Comparison of ENCODE assay signal across 8 cellular contexts in the genomic region with DNA sequence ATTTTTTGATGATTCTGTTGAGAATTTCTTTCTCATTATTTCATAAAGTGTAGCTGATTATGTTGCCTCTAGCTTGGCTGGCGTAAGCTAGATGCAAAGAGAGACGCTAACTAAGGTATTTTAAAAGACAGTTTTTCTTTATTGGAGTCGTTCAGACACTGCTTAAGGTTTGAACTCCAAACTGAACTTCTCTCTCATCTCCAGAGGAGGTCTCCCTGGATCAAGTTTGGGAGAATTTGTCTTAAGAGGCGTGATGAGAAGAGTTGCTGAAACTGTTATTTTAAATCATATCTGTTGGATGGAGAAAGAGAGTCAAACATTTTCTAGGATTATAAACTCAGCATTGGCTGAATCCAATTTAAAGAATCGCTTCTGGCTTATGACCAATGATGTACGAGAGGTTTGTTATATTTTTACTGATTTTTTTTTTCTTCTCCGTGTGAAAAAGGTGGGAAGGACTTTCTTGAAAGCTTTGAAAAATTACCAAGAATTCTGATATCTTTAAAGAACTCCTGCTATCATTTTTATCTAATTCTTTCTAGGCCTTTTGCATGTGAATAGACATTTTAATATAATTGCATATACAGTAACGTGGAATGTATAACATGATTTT. TPM values are rescaled to one million over a fixed set of nuclear protein-coding genes. Genes with fewer than 3 reads are reported as not detected.
DNase-seq lines count a peak whose midpoint lies in the region; ATAC-seq, FAIRE-seq and TF ChIP-seq lines count a peak whose summit lies in the region.

No MANE protein-coding gene starts in this region.

- H3K9me3 ChIP-seq in mammary epithelial cell (replicated peaks; ENCODE audit: insufficient read depth, low read length), result no peaks in the 10 kb centered on the region
- no peaks in the 10 kb centered on the region for H3K9me3 ChIP-seq in left lung

- BruUV-seq in mammary epithelial cell (replicated peaks; lab: Mats Ljungman, UMichigan), result no TSS peak

- H3K27ac ChIP-seq in 22Rv1 (no peak overlapping the region), mammary epithelial cell (ENCODE audit: insufficient read depth, low read depth, low read length) (peak overlapping the region; percentile 19), left lung (peak overlapping the region; percentile 71 to 84)

- DNase-seq in NCI-H524 (lab: John Stamatoyannopoulos, UW) (peak; percentile 34 to 75), mammary epithelial cell (peak; percentile 68), left lung (no peak), GM12891 (ENCODE audit: insufficient read length, low spot score) (no peak), retina (no peak)

- no peak for TF ChIP-seq POLR2A in GM12891 (IDR thresholded peaks at IDR 0.05; ENCODE audit: low read depth, low read length)

- TF ChIP-seq CTCF in 22Rv1 (IDR thresholded peaks at IDR 0.05), result peak; percentile 89
- peak; percentile 39; the same call in 1 of the 2 replicates for TF ChIP-seq CTCF in GM12875 (IDR thresholded peaks at IDR 0.05; ENCODE audit: borderline replicate concordance, insufficient read depth, low read depth, low read length)
- peak; percentile 63 to 78 for TF ChIP-seq CTCF in mammary epithelial cell (conservative IDR thresholded peaks at IDR 0.05 in 1 of 2, IDR thresholded peaks at IDR 0.05 in 1 of 2; ENCODE audit: extremely low read depth in 1 of 2, insufficient read depth in 1 of 2, low read depth in 1 of 2, low read length in 2 of 2)
- peak; percentile 61 to 71 for TF ChIP-seq CTCF in left lung (IDR thresholded peaks at IDR 0.05)

- H3K4me3 ChIP-seq in GM12875 (ENCODE audit: low read depth, low read length) (no peak overlapping the region), mammary epithelial cell (replicated peaks in 1 of 3; ENCODE audit: insufficient read depth in 1 of 3, low read depth in 2 of 3, low read length in 3 of 3) (no peak overlapping the region), left lung (no peak overlapping the region)

- intact Hi-C loops in mammary epithelial cell (cut with micrococcal nuclease), result loop anchor here (1.0 to 5.0 kb wide), 7 partner anchors 57 to 685 kb away; partner anchors contain the start of gene BACH1
- intact Hi-C loops in left lung (cut with DNase I), result loop anchor here in 1 of 2 donors (5.0 kb wide), 1 partner anchor 208 kb away; no protein-coding TSS in a partner anchor

- no peak overlapping the region for H3K9ac ChIP-seq in mammary epithelial cell (ENCODE audit: insufficient read depth, low read length)

- H3K36me3 ChIP-seq in mammary epithelial cell (ENCODE audit: insufficient read depth, low read length), result no peaks in the 10 kb centered on the region
- H3K36me3 ChIP-seq in left lung, result no peaks in the 10 kb centered on the region

- H2AFZ ChIP-seq in mammary epithelial cell (ENCODE audit: low read depth, low read length), result peak overlapping the region; percentile 17

- peaks cover 23% of the 10 kb centered on the region for H3K4me1 ChIP-seq in mammary epithelial cell (ENCODE audit: insufficient read depth, low read length)
- H3K4me1 ChIP-seq in left lung, result peaks cover 0 to 57% of the 10 kb centered on the region in 2 donors

- no peak for FAIRE-seq in GM12891 (lab: Jason Lieb, UNC)

- no peak overlapping the region for H3K4me2 ChIP-seq in mammary epithelial cell (ENCODE audit: insufficient read depth, low read depth, low read length)

- 18% methylated on average over 8 of the region's 8 CpGs for WGBS in mammary epithelial cell (ENCODE audit: low coverage, missing lambda C conversion rate)

- H3K79me2 ChIP-seq in mammary epithelial cell (ENCODE audit: insufficient read depth, low read length), result no peaks in the 10 kb centered on the region

- in situ Hi-C loops in mammary epithelial cell (cut with MboI; ENCODE audit: low sequenced_read_pairs in 2 of 2), result loop anchor here (10.0 kb wide), 3 partner anchors 120 to 210 kb away; partner anchors contain the start of gene BACH1 (in 1 of the 2)

- ATAC-seq in left lung (peak; percentile 76), HG02938 (IDR thresholded peaks at IDR 0.05; ENCODE audit: unreplicated experiment) (no peak)

- H4K20me1 ChIP-seq in mammary epithelial cell (ENCODE audit: insufficient read depth, low read length), result no peaks in the 10 kb centered on the region

- no peaks in the 10 kb centered on the region for H3K27me3 ChIP-seq in mammary epithelial cell (ENCODE audit: insufficient read depth, low read length)
- H3K27me3 ChIP-seq in left lung, result no peaks in the 10 kb centered on the region

- CTCF ChIA-PET in mammary epithelial cell (lab: Charles Lee; ENCODE audit: low non-redundant PET), result interaction anchor here (0.7 to 1.0 kb wide), 3 partner anchors 10 to 207 kb away, joined by 3 to 8 read pairs (median 3); no protein-coding TSS in a partner anchor

- dilution Hi-C loops in mammary epithelial cell (cut with HindIII; ENCODE audit: low sequenced_read_pairs), result no loop called here

TF ChIP-seq in GM12891, 5 proteins besides CTCF, POLR2A, EP300 and RAD21:
- TF ChIP-seq PAX5 (IDR thresholded peaks at IDR 0.05; ENCODE audit: insufficient read depth, low read length, severe bottlenecking) (no peak), SPI1 (IDR thresholded peaks at IDR 0.05; ENCODE audit: low read depth, low read length) (no peak), POU2F2 (IDR thresholded peaks at IDR 0.05; ENCODE audit: low read depth, low read length) (no peak), POLR2AphosphoS5 (IDR thresholded peaks at IDR 0.05; ENCODE audit: low read depth, low read length) (no peak), TAF1 (IDR thresholded peaks at IDR 0.05; ENCODE audit: low read depth, low read length) (no peak)

RNA-seq across cellular contexts. Expression of gene MAP3K7CL, which starts 34.0 kb away (rescaled TPM):
- total RNA-seq in mammary epithelial cell (1 to 10 TPM; 6.0 to 7.7 TPM), left lung (1 to 10 TPM; 5.0 to 7.7 TPM)
- polyA plus RNA-seq in mammary epithelial cell, result 6.2 TPM
- not detected for polyA minus RNA-seq in mammary epithelial cell
- polyA plus RNA-seq in GM12891 (2012; ENCODE audit: low read depth, missing spikeins), result 13.5 TPM

Comparison
In these comparisons a context has a peak if more than half of its experiments do, and no peak if none do; other contexts are left out.
1. CTCF ChIP-seq: peak in every context shown above with its lines; median percentile 89 in 22Rv1; 70 in mammary epithelial cell; 66 in left lung; 39 in GM12875.
2. DNase-seq: peak in NCI-H524 (2 of 2) and mammary epithelial cell (single experiment); none in left lung (0 of 2), GM12891 (single experiment) and retina (single experiment).